Comparison of ENCODE assay signal across 28 cellular contexts in genomic region chrX:13875572-13875971, GRCh38. TPM values are rescaled to one million over a fixed set of nuclear protein-coding genes. Genes with fewer than 3 reads are reported as not detected.
"Had no signal": no experiment of that assay in that cellular context is flagged by ENCODE, and none has a peak within 500 bp of the region (broad histone marks: within the 10 kb centered on the region; RNA-seq: fewer than 3 reads in every experiment).

No MANE protein-coding gene starts in this region.

- H3K4me3 Mint-ChIP-seq: activated CD8-positive, alpha-beta T cell treated with anti-CD3 and anti-CD28 coated beads, Interleukin-2, amount 10 ng/mL, durations not matched to agents 7 days and 5 days; activated naive CD8-positive, alpha-beta T cell had no signal

- H3K9me3 ChIP-seq: breast epithelium, SK-N-SH had no signal

- H3K4me3 ChIP-seq: breast epithelium had no signal

- H3K4me1 ChIP-seq: breast epithelium had no signal

- H3K36me3 ChIP-seq: breast epithelium had no signal

- H3K4me2 ChIP-seq: KMS-11, SK-N-SH had no signal

- H3K27me3 Mint-ChIP-seq: activated naive CD8-positive, alpha-beta T cell had no signal

- H3K36me3 Mint-ChIP-seq: activated naive CD8-positive, alpha-beta T cell had no signal

- H3K27ac ChIP-seq: KMS-11, VCaP had no signal

- H3K9ac ChIP-seq: KMS-11, SK-N-SH had no signal

- H3K27ac Mint-ChIP-seq: activated CD8-positive, alpha-beta T cell treated with anti-CD3 and anti-CD28 coated beads, Interleukin-2, amount 10 ng/mL, durations not matched to agents 7 days and 5 days; activated naive CD8-positive, alpha-beta T cell had no signal

- ATAC-seq: activated CD8-positive, alpha-beta T cell treated with anti-CD3 and anti-CD28 coated beads, Interleukin-2, amount 10 ng/mL, durations not matched to agents 7 days and 5 days; Panc1; Right ventricle myocardium inferior had no signal

- DNase-seq: activated CD4-positive, CD25-positive, alpha-beta regulatory T cell; activated CD8-positive, alpha-beta memory T cell treated with anti-CD3 and anti-CD28 coated beads, Interleukin-2, amount 50 U/mL, for 48 hours; activated CD8-positive, alpha-beta T cell treated with anti-CD3 and anti-CD28 coated beads, Interleukin-2, amount 10 ng/mL, durations not matched to agents 7 days and 5 days; activated naive CD4-positive, alpha-beta T cell treated with Interleukin-2 at 50 U/mL for 16 hours; activated T-cell treated with anti-CD3 and anti-CD28 coated beads, Interleukin-2, amount 50 U/mL, for 1 hour; anterior cingulate cortex; central memory CD4-positive, alpha-beta T cell; MV-4-11; NCI-H1105; NCI-H1436; NCI-H1694 treated with DMSO at 0.1 percent for 48 hours; NCI-H2029 treated with DMSO at 0.1 percent for 48 hours; NCI-H2171; NCI-H226; NCI-H526; NCI-H774; NK-92 treated with Interleukin-12 subunit alpha and Interleukin-12 subunit beta, amount 100 ng/mL, for 24 hours; OCI-M1; RPMI8226; SK-N-SH; T-helper 1 cell had no signal

RNA-seq across cellular contexts. Expression of gene GPM6B, which starts 58.7 kb away (rescaled TPM):
- total RNA-seq: activated CD8-positive, alpha-beta T cell treated with anti-CD3 and anti-CD28 coated beads, Interleukin-2, amount 10 ng/mL, durations not matched to agents 7 days and 5 days; T-helper 2 cell treated with Interferon-gamma antibody and Interleukin-4, amounts not matched to agents 100 ng/mL and 5 ng/mL, for 36 hours had no signal
